ENCODE assay signal across 8 cellular contexts in the genomic region with DNA sequence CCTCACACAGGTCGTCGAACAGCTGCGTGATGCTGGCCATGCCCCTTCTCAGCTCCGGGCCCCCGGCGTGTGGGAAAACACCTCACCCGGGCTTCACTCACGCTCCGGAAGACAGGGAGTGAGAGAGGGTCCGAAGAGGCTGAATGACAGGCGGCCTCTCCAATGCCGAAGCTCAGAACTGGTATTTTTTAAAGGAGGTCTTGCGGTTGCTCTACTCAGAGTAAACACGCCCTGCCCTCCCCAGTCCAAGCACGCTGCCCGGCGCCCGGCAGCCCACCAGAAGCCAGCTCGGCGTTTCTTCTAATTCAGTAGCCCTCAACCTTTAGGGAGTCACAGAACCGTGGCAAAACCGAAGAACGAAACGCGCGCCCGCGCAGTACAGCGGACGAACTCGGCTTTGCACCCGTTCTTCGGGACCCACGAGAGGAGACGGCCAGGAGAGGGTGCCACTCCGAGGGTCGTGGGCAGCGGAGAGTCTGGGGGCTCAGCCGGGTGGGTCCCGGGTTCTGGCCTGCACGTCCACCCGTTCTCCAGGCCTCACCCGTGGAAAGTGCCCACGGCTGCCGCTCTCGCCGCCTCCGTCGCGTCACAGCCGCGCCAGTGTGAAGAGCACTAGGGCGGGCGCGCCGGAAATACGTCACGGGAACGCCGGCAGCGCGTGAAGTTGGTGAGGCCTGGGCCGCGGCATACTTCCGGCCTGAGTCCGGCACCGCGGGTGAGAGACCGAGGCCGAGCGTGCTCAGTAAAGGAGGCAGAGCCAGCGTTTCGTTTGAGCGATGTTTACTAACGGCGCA. TPM values are rescaled to one million over a fixed set of nuclear protein-coding genes. Genes with fewer than 3 reads are reported as not detected.
DNase-seq lines count a peak whose midpoint lies in the region; ATAC-seq and TF ChIP-seq lines count a peak whose summit lies in the region.

Gene TUBGCP6 (minus strand): TSS at position 604 of the 794 bp plus-strand sequence. CDS start 564 bp downstream, at position 40.

- H3K4me3 ChIP-seq in AG09309 (ENCODE audit: control insufficient read depth, low read depth, low read length) (peak within 1 kb of the TSS; percentile 80), coronary artery (peak within 1 kb of the TSS; percentile 98)

- peak within 1 kb of the TSS; percentile 86 to 99 for H3K27ac ChIP-seq in coronary artery

- H3K9me3 Mint-ChIP-seq in activated CD4-positive, alpha-beta T cell treated with anti-CD3 and anti-CD28 coated beads, Interleukin-2, amount 10 ng/mL, durations not matched to agents 24 days and 14 days: no peaks in the 10 kb centered on the region

- H3K27me3 Mint-ChIP-seq in activated CD4-positive, alpha-beta T cell treated with anti-CD3 and anti-CD28 coated beads, Interleukin-2, amount 10 ng/mL, durations not matched to agents 24 days and 14 days: peaks cover 2% of the 10 kb centered on the region

- H3K4me3 Mint-ChIP-seq in activated CD4-positive, alpha-beta T cell treated with anti-CD3 and anti-CD28 coated beads, Interleukin-2, amount 10 ng/mL, durations not matched to agents 24 days and 14 days: peak within 1 kb of the TSS; percentile 97

- peaks cover 22% of the 10 kb centered on the region for H3K4me1 Mint-ChIP-seq in activated CD4-positive, alpha-beta T cell treated with anti-CD3 and anti-CD28 coated beads, Interleukin-2, amount 10 ng/mL, durations not matched to agents 24 days and 14 days

- DNase-seq in AG09309 (ENCODE audit: low read depth): peak; percentile 38
- peak; percentile 45 to 91 for DNase-seq in NCI-H526 (lab: John Stamatoyannopoulos, UW)
- peak; percentile 98 for DNase-seq in activated CD4-positive, alpha-beta T cell treated with anti-CD3 and anti-CD28 coated beads, Interleukin-2, amount 10 ng/mL, durations not matched to agents 24 days and 14 days
- peak; percentile 95 for DNase-seq in coronary artery (ENCODE audit: low spot score)
- DNase-seq in left lobe of liver (ENCODE audit: low spot score): peak; percentile 95
- DNase-seq in stimulated activated CD4-positive, alpha-beta T cell treated with anti-CD3 and anti-CD28 coated beads, Interleukin-2, amount 100 ng/mL, for 24 hours: peak; percentile 93 to 95

- H3K27ac Mint-ChIP-seq in activated CD4-positive, alpha-beta T cell treated with anti-CD3 and anti-CD28 coated beads, Interleukin-2, amount 10 ng/mL, durations not matched to agents 24 days and 14 days: peak within 1 kb of the TSS; percentile 100

- peaks cover 25% of the 10 kb centered on the region for H3K36me3 Mint-ChIP-seq in activated CD4-positive, alpha-beta T cell treated with anti-CD3 and anti-CD28 coated beads, Interleukin-2, amount 10 ng/mL, durations not matched to agents 24 days and 14 days (ENCODE audit: low read depth)

- intact Hi-C loops in activated CD4-positive, alpha-beta T cell treated with anti-CD3 and anti-CD28 coated beads, Interleukin-2, amount 10 ng/mL, durations not matched to agents 24 days and 14 days (cut with micrococcal nuclease): loop anchor here (2.0 kb wide), 2 partner anchors 44 to 376 kb away; partner anchors contain the start of gene SELENOO

- peak; percentile 72 for ATAC-seq in GM19025 (IDR thresholded peaks at IDR 0.05; ENCODE audit: low read depth, unreplicated experiment)
- ATAC-seq in HG03354 (IDR thresholded peaks at IDR 0.05; ENCODE audit: poor library complexity, severe bottlenecking, unreplicated experiment): peak; percentile 73
- peak; percentile 83 for ATAC-seq in left lobe of liver

- TF ChIP-seq CTCF in AG09309 (IDR thresholded peaks at IDR 0.05; ENCODE audit: control insufficient read depth, insufficient read depth, low read depth, low read length, missing control alignments): peak; percentile 31
- TF ChIP-seq CTCF in coronary artery (IDR thresholded peaks at IDR 0.05): no peak

RNA-seq across cellular contexts. Expression of gene TUBGCP6, which starts in this region (rescaled TPM):
- total RNA-seq in activated CD4-positive, alpha-beta T cell treated with anti-CD3 and anti-CD28 coated beads, Interleukin-2, amount 10 ng/mL, durations not matched to agents 24 days and 14 days: 51.1 and 51.7 TPM in 2 replicates
- total RNA-seq in left lobe of liver: 21.3 TPM

Comparison
In these comparisons a context has a peak if more than half of its experiments do, and no peak if none do; other contexts are left out.
1. Peak in every context shown above with its lines: DNase-seq, ATAC-seq, H3K4me3 ChIP-seq and H3K27ac ChIP-seq.
2. DNase-seq: peak in every context shown above with its lines; median percentile 98 in activated CD4-positive, alpha-beta T cell treated with anti-CD3 and anti-CD28 coated beads, Interleukin-2, amount 10 ng/mL, durations not matched to agents 24 days and 14 days; 95 in coronary artery; 95 in left lobe of liver; 94 in stimulated activated CD4-positive, alpha-beta T cell treated with anti-CD3 and anti-CD28 coated beads, Interleukin-2, amount 100 ng/mL, for 24 hours; 68 in NCI-H526; 38 in AG09309.